Comparison of ENCODE assay signal across 8 cellular contexts in the genomic region with DNA sequence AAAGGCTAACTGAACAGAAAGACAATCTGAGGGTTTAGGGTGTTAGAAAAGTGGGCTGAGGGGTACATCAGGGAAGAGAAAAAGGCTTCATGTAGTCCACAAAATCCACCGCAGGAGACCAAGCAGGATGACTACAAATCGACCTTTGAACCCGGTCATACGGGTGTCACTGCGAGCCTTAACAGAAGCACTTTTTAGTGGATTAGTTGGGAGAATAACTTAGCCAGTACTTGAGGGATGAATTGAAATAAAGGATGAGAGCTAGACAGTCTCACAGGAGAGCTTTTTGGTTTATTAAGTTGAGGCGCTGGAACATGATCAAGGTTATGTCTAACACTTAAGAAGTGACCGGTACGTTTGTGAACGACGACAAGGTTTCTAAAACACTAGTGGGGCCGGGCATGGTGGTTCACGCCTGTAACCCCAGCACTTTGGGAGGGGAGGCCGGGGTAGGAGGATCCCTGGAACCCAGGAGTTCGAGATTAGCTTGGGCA. TPM values are rescaled to one million over a fixed set of nuclear protein-coding genes. Genes with fewer than 3 reads are reported as not detected.
DNase-seq lines count a peak whose midpoint lies in the region; ATAC-seq and TF ChIP-seq lines count a peak whose summit lies in the region.

No MANE protein-coding gene starts in this region.

- CTCF ChIA-PET in Calu3 (lab: Charles Lee), result no interaction called here

- DNase-seq in Calu3 (peak; percentile 3), epithelial cell of esophagus (ENCODE audit: low read depth) (no peak), ovary (peak in 1 of 5 donors; percentile 22), middle frontal gyrus (ENCODE audit: extremely low spot score, low spot score) (no peak)
- no peak for DNase-seq in stimulated activated naive CD4-positive, alpha-beta T cell treated with Interleukin-2 at 50 U/mL for 16 hours (lab: John Stamatoyannopoulos, UW)
- no peak for DNase-seq in activated effector memory CD4-positive, alpha-beta T cell treated with Interleukin-2 at 50 U/mL for 16 hours

- peaks cover 18% of the 10 kb centered on the region for H4K20me1 ChIP-seq in OCI-LY3 (ENCODE audit: insufficient read depth, low read length)

- no peak for TF ChIP-seq POLR2A in ovary (IDR thresholded peaks at IDR 0.05)

- H3K79me2 ChIP-seq in OCI-LY3 (ENCODE audit: low read length), result peaks cover 37% of the 10 kb centered on the region

- peaks cover 27% of the 10 kb centered on the region for H3K36me3 Mint-ChIP-seq in Calu3 (ENCODE audit: insufficient read depth, unreplicated experiment)

- H3K4me1 Mint-ChIP-seq in Calu3 (ENCODE audit: low read depth, unreplicated experiment), result peaks cover 51% of the 10 kb centered on the region

- H3K27ac ChIP-seq in OCI-LY3 (ENCODE audit: low read length) (peak overlapping the region; percentile 61; the same call in 1 of the 2 replicates), ovary (peak overlapping the region in 1 of 2 donors; percentile 97)

- peak overlapping the region; percentile 84 for H3K4me3 ChIP-seq in OCI-LY3 (ENCODE audit: low read length)
- peak overlapping the region; percentile 77 for H3K4me3 ChIP-seq in epithelial cell of esophagus (ENCODE audit: low read length)
- H3K4me3 ChIP-seq in ovary, result peak overlapping the region; percentile 68

- no peaks in the 10 kb centered on the region for H3K9me3 Mint-ChIP-seq in Calu3 (ENCODE audit: low read depth, unreplicated experiment)

- WGBS in ovary, 3 donors, result 43 to 56% (median 48%) methylated on average over 14 of the region's 14 CpGs

- H3K9ac ChIP-seq in OCI-LY3 (ENCODE audit: low read length), result peak overlapping the region; percentile 82

- TF ChIP-seq CTCF in Calu3 (IDR thresholded peaks at IDR 0.05; ENCODE audit: unreplicated experiment) (no peak), OCI-LY3 (IDR thresholded peaks at IDR 0.05; ENCODE audit: low read depth, low read length) (no peak), epithelial cell of esophagus (IDR thresholded peaks at IDR 0.05; ENCODE audit: insufficient read depth, low read depth, low read length, missing control alignments) (no peak), ovary (IDR thresholded peaks at IDR 0.05) (no peak)

- intact Hi-C loops in Calu3 (cut with micrococcal nuclease; ENCODE audit: unreplicated experiment) (no loop called here), ovary (cut with DNase I) (no loop called here)

- ATAC-seq in HG03139 (IDR thresholded peaks at IDR 0.05; ENCODE audit: unreplicated experiment), result no peak

- H3K9me3 ChIP-seq in OCI-LY3 (ENCODE audit: insufficient read depth, low read length) (no peaks in the 10 kb centered on the region), ovary (no peaks in the 10 kb centered on the region)

- BruUV-seq in Calu3 (replicated peaks; lab: Mats Ljungman, UMichigan), result no TSS peak

- no peaks in the 10 kb centered on the region for H3K27me3 Mint-ChIP-seq in Calu3 (ENCODE audit: unreplicated experiment)

- H2AFZ ChIP-seq in OCI-LY3 (ENCODE audit: low read depth, low read length), result no peak overlapping the region

- 0 out of 2 replicates have a peak, but pooled peaks cover 3% of the 10 kb centered on the region for H3K27me3 ChIP-seq in OCI-LY3 (ENCODE audit: low read depth, low read length)
- H3K27me3 ChIP-seq in ovary, result no peaks in the 10 kb centered on the region

- TF ChIP-seq EP300 in ovary (IDR thresholded peaks at IDR 0.05), result no peak

- peak overlapping the region; percentile 87 for H3K27ac Mint-ChIP-seq in Calu3 (ENCODE audit: unreplicated experiment)

- H3K4me3 Mint-ChIP-seq in Calu3 (ENCODE audit: low read depth, unreplicated experiment), result peak overlapping the region; percentile 92

- H3K36me3 ChIP-seq in OCI-LY3 (replicated peaks; ENCODE audit: low read depth, low read length), result no peaks in the 10 kb centered on the region
- no peaks in the 10 kb centered on the region for H3K36me3 ChIP-seq in ovary

- H3K4me1 ChIP-seq in OCI-LY3 (ENCODE audit: low read length) (peaks cover 19% of the 10 kb centered on the region), ovary (ENCODE audit: insufficient read depth) (peaks cover 3% of the 10 kb centered on the region)

- peak overlapping the region; percentile 64 for H3K4me2 ChIP-seq in OCI-LY3 (ENCODE audit: low read length)

RNA-seq across cellular contexts. Expression of a gene that starts 1.2 kb away (rescaled TPM):
- total RNA-seq in Calu3 (2022) (15.0 and 15.3 TPM in 2 replicates), ovary (10 to 100 TPM; 32.6 to 67.3 (median 53.9) TPM)
- polyA plus RNA-seq in ovary, result 10 to 100 TPM; 19.8 to 24.2 TPM
